21 cellular contexts compared by ENCODE assay signal in the genomic region with DNA sequence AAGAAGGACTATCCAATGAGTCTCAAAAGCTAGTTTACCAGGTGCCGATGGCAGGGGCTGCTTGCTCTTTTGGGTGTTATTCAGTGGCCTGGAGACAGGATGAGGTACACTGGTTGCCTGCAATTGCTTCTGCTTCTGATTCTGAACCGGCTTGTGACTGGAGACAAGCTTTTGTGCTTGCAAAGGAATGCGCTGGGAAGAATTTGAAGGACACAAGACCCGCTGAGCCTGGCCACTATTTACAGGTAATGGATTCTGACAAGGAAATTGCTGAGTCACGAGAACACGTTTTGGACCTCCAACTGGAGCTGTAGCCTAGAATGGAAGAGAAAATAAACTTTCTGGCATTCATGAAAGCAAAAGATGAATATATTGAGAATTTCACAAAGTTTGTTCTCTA. TPM values are rescaled to one million over a fixed set of nuclear protein-coding genes. Genes with fewer than 3 reads are reported as not detected.
A peak's percentile ranks its signal among the peaks of the same experiment; 100 is the strongest.
DNase-seq lines count a peak whose midpoint lies in the region; ATAC-seq and TF ChIP-seq lines count a peak whose summit lies in the region.
"Had no signal": no experiment of that assay in that cellular context is flagged by ENCODE, and none has a peak within 500 bp of the region (broad histone marks: within the 10 kb centered on the region; RNA-seq: fewer than 3 reads in every experiment).

No MANE protein-coding gene starts in this region.

- H3K4me2 ChIP-seq in Loucy (ENCODE audit: low read depth, low read length, poor library complexity, severe bottlenecking): peak overlapping the region; percentile 83

- H3K4me3 ChIP-seq in Loucy (ENCODE audit: low read length, poor library complexity, severe bottlenecking): no peak overlapping the region
- H3K4me3 ChIP-seq: Peyer's patch, SJSA1 had no signal

- TF ChIP-seq CTCF in Loucy (conservative IDR thresholded peaks at IDR 0.05; ENCODE audit: low read length) (no peak), endothelial cell (IDR thresholded peaks at IDR 0.05; ENCODE audit: unreplicated experiment) (no peak)

- H3K27ac Mint-ChIP-seq in activated CD4-positive, alpha-beta T cell treated with anti-CD3 and anti-CD28 coated beads, Interleukin-2, amount 10 ng/mL, durations not matched to agents 7 days and 5 days: peak overlapping the region; percentile 41
- H3K27ac Mint-ChIP-seq in endothelial cell (ENCODE audit: unreplicated experiment): no peak overlapping the region
- H3K27ac Mint-ChIP-seq in activated naive CD4-positive, alpha-beta T cell treated with anti-CD3 and anti-CD28 coated beads, Interleukin-2, amount 10 ng/mL, durations not matched to agents 7 days and 5 days: no peak overlapping the region
- H3K27ac Mint-ChIP-seq: CD4-positive, alpha-beta T cell had no signal

- H3K4me3 Mint-ChIP-seq in activated CD4-positive, alpha-beta T cell treated with anti-CD3 and anti-CD28 coated beads, Interleukin-2, amount 10 ng/mL, durations not matched to agents 7 days and 5 days: no peak overlapping the region
- H3K4me3 Mint-ChIP-seq in endothelial cell (ENCODE audit: unreplicated experiment): peak overlapping the region; percentile 60
- H3K4me3 Mint-ChIP-seq in activated naive CD4-positive, alpha-beta T cell treated with anti-CD3 and anti-CD28 coated beads, Interleukin-2, amount 10 ng/mL, durations not matched to agents 7 days and 5 days: no peak overlapping the region
- H3K4me3 Mint-ChIP-seq: CD4-positive, alpha-beta T cell had no signal

- no peak overlapping the region for H2AFZ ChIP-seq in Loucy (ENCODE audit: low read length)

- peaks cover 79% of the 10 kb centered on the region for H3K4me1 ChIP-seq in Loucy (ENCODE audit: insufficient read depth, low read length, poor library complexity, severe bottlenecking)
- H3K4me1 ChIP-seq: BE2C had no signal

- H3F3A ChIP-seq in Loucy (ENCODE audit: low read depth): no peaks in the 10 kb centered on the region

- no peaks in the 10 kb centered on the region for H3K9me3 Mint-ChIP-seq in activated CD4-positive, alpha-beta T cell treated with anti-CD3 and anti-CD28 coated beads, Interleukin-2, amount 10 ng/mL, durations not matched to agents 7 days and 5 days
- no peaks in the 10 kb centered on the region for H3K9me3 Mint-ChIP-seq in endothelial cell (ENCODE audit: unreplicated experiment)
- H3K9me3 Mint-ChIP-seq in activated naive CD4-positive, alpha-beta T cell treated with anti-CD3 and anti-CD28 coated beads, Interleukin-2, amount 10 ng/mL, durations not matched to agents 7 days and 5 days: no peaks in the 10 kb centered on the region
- H3K9me3 Mint-ChIP-seq: CD4-positive, alpha-beta T cell; IgD-negative memory B cell had no signal

- no peak for DNase-seq in activated CD4-positive, alpha-beta T cell treated with anti-CD3 and anti-CD28 coated beads, Interleukin-2, amount 10 ng/mL, durations not matched to agents 7 days and 5 days
- no peak for DNase-seq in activated CD4-positive, alpha-beta T cell treated with anti-CD3 and anti-CD28 coated beads, Interleukin-2, amount 50 U/mL, for 48 hours
- DNase-seq in endothelial cell (ENCODE audit: low spot score) (no peak), kidney glomerular epithelial cell (lab: John Stamatoyannopoulos, UW) (no peak)
- DNase-seq in activated naive CD4-positive, alpha-beta T cell treated with anti-CD3 and anti-CD28 coated beads, Interleukin-2, amount 10 ng/mL, durations not matched to agents 7 days and 5 days: no peak
- DNase-seq: 8988T; BE2C; CD4-positive, alpha-beta T cell; DMS53; EL; Kasumi-1; NCI-H1105; NCI-H2081; NK-92 treated with Interleukin-12 subunit alpha and Interleukin-12 subunit beta, amount 100 ng/mL, for 24 hours; Peyer's patch had no signal

- CTCF ChIA-PET in activated CD4-positive, alpha-beta T cell treated with anti-CD3 and anti-CD28 coated beads, Interleukin-2, amount 10 ng/mL, durations not matched to agents 7 days and 5 days (lab: Charles Lee): interaction anchor here (1.6 to 2.3 kb wide), 2 partner anchors 8 to 14 kb away, joined by 4 to 5 read pairs; no protein-coding TSS in a partner anchor
- CTCF ChIA-PET in activated naive CD4-positive, alpha-beta T cell treated with anti-CD3 and anti-CD28 coated beads, Interleukin-2, amount 10 ng/mL, durations not matched to agents 7 days and 5 days (lab: Charles Lee): interaction anchor here (0.8 kb wide), 1 partner anchor 118 kb away, joined by 3 read pairs; no protein-coding TSS in a partner anchor

- H3K27me3 ChIP-seq in Loucy (ENCODE audit: insufficient read depth, low read length, poor library complexity, severe bottlenecking): no peaks in the 10 kb centered on the region
- H3K27me3 ChIP-seq: BE2C, Peyer's patch, SJSA1 had no signal

- POLR2A ChIA-PET in activated CD4-positive, alpha-beta T cell treated with anti-CD3 and anti-CD28 coated beads, Interleukin-2, amount 10 ng/mL, durations not matched to agents 7 days and 5 days (lab: Charles Lee): no interaction called here

- H3K36me3 Mint-ChIP-seq in activated CD4-positive, alpha-beta T cell treated with anti-CD3 and anti-CD28 coated beads, Interleukin-2, amount 10 ng/mL, durations not matched to agents 7 days and 5 days (ENCODE audit: low read depth): peaks cover 75% of the 10 kb centered on the region
- peaks cover 12% of the 10 kb centered on the region for H3K36me3 Mint-ChIP-seq in endothelial cell (ENCODE audit: low read depth, unreplicated experiment)
- peaks cover 70% of the 10 kb centered on the region for H3K36me3 Mint-ChIP-seq in activated naive CD4-positive, alpha-beta T cell treated with anti-CD3 and anti-CD28 coated beads, Interleukin-2, amount 10 ng/mL, durations not matched to agents 7 days and 5 days

- peaks cover 96% of the 10 kb centered on the region for H3K79me2 ChIP-seq in Loucy (ENCODE audit: insufficient read depth, low read length)

- no peaks in the 10 kb centered on the region for H3K9me3 ChIP-seq in Loucy (ENCODE audit: insufficient read depth, low read depth, low read length)
- H3K9me3 ChIP-seq: BE2C, Peyer's patch, SJSA1 had no signal

- peaks cover 38% of the 10 kb centered on the region for H4K20me1 ChIP-seq in Loucy (ENCODE audit: insufficient read depth, low read length, poor library complexity, severe bottlenecking)

- peaks cover 66% of the 10 kb centered on the region; the same call in 1 of the 2 replicates for H3K36me3 ChIP-seq in Loucy (ENCODE audit: insufficient read depth, low read length)

- ATAC-seq in HG02885 (IDR thresholded peaks at IDR 0.05; ENCODE audit: poor library complexity, unreplicated experiment) (no peak), GM19463 (IDR thresholded peaks at IDR 0.05; ENCODE audit: unreplicated experiment) (no peak)

- H3K4me1 Mint-ChIP-seq in activated CD4-positive, alpha-beta T cell treated with anti-CD3 and anti-CD28 coated beads, Interleukin-2, amount 10 ng/mL, durations not matched to agents 7 days and 5 days: peaks cover 68% of the 10 kb centered on the region
- H3K4me1 Mint-ChIP-seq in endothelial cell (ENCODE audit: unreplicated experiment): peaks cover 3% of the 10 kb centered on the region
- H3K4me1 Mint-ChIP-seq in activated naive CD4-positive, alpha-beta T cell treated with anti-CD3 and anti-CD28 coated beads, Interleukin-2, amount 10 ng/mL, durations not matched to agents 7 days and 5 days: peaks cover 57% of the 10 kb centered on the region

- H3K9me2 ChIP-seq in Loucy (replicated peaks; ENCODE audit: low read depth, low read length): no peaks in the 10 kb centered on the region

- H3K27me3 Mint-ChIP-seq in activated CD4-positive, alpha-beta T cell treated with anti-CD3 and anti-CD28 coated beads, Interleukin-2, amount 10 ng/mL, durations not matched to agents 7 days and 5 days: no peaks in the 10 kb centered on the region
- H3K27me3 Mint-ChIP-seq in endothelial cell (ENCODE audit: unreplicated experiment): peaks cover 2% of the 10 kb centered on the region
- no peaks in the 10 kb centered on the region for H3K27me3 Mint-ChIP-seq in activated naive CD4-positive, alpha-beta T cell treated with anti-CD3 and anti-CD28 coated beads, Interleukin-2, amount 10 ng/mL, durations not matched to agents 7 days and 5 days
- H3K27me3 Mint-ChIP-seq: CD4-positive, alpha-beta T cell; IgD-negative memory B cell had no signal

- no peak overlapping the region for H3K9ac ChIP-seq in Loucy (ENCODE audit: low read depth, low read length, poor library complexity, severe bottlenecking)

RNA-seq across cellular contexts. Expression of a gene that starts 5.8 kb away (rescaled TPM):
- total RNA-seq in activated CD4-positive, alpha-beta T cell treated with anti-CD3 and anti-CD28 coated beads, Interleukin-2, amount 10 ng/mL, durations not matched to agents 7 days and 5 days: 10 to 100 TPM; 73.6 to 83.0 TPM
- total RNA-seq in endothelial cell (ENCODE audit: unreplicated experiment): 14.3 TPM

RNA-seq across cellular contexts. Expression of a gene that starts 6.2 kb away (rescaled TPM):
- total RNA-seq in activated CD4-positive, alpha-beta T cell treated with anti-CD3 and anti-CD28 coated beads, Interleukin-2, amount 10 ng/mL, durations not matched to agents 7 days and 5 days: 10 to 100 TPM; 61.8 to 62.4 TPM
- total RNA-seq in endothelial cell (ENCODE audit: unreplicated experiment): 42.0 TPM

RNA-seq across cellular contexts. Expression of a gene that starts 25.8 kb away (rescaled TPM):
- total RNA-seq in activated CD4-positive, alpha-beta T cell treated with anti-CD3 and anti-CD28 coated beads, Interleukin-2, amount 10 ng/mL, durations not matched to agents 7 days and 5 days: 1 to 10 TPM; 8.6 to 9.0 TPM
- total RNA-seq in endothelial cell (ENCODE audit: unreplicated experiment): not detected
- total RNA-seq: HT-29, SJSA1 had no signal

RNA-seq across cellular contexts. Expression of a gene that starts 27.4 kb away (rescaled TPM):
- total RNA-seq in activated CD4-positive, alpha-beta T cell treated with anti-CD3 and anti-CD28 coated beads, Interleukin-2, amount 10 ng/mL, durations not matched to agents 7 days and 5 days: 1 to 10 TPM; 8.4 to 9.7 TPM
- 20.1 TPM for total RNA-seq in endothelial cell (ENCODE audit: unreplicated experiment)
